ENCODE assay signal across 28 cellular contexts in the genomic region with DNA sequence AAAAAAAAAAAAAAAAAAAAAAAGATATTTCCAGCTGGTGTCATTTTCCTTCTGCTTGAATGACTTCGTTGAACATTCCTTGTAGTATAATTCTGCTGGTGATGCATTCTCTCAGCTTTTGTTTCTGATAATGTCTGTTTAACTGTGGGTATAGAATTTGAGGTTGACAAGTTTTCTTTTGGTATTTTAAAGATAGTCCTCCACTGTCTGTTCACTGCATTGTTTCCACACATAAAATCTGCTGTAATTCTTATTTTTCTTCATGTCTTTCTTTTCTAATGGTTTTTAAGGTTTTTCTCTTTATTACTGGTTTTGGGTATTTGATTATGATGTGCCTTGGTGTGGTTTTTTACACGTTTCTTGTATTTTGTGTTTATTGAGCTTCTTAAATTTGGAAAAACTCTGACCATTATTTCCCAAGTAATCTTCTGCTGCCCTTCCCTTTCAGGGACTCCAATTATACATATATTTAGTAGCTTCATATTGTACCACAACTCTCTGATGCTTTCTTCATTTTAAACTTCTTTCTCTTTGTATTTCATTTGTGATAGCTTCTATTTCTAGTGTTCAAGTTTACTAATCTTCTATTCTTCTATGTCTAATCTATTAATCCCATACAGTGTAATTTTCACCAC. TPM values are rescaled to one million over a fixed set of nuclear protein-coding genes. Genes with fewer than 3 reads are reported as not detected.
"Had no signal": no experiment of that assay in that cellular context is flagged by ENCODE, and none has a peak within 500 bp of the region (broad histone marks: within the 10 kb centered on the region; RNA-seq: fewer than 3 reads in every experiment).

No MANE protein-coding gene starts in this region.

- H3K4me3 ChIP-seq: ascending aorta, breast epithelium, cardiac muscle cell, colonic mucosa, heart left ventricle had no signal

- H3K27ac Mint-ChIP-seq: activated B cell treated with CpG ODN at 0.5 μM for 24 hours; activated CD8-positive, alpha-beta T cell treated with anti-CD3 and anti-CD28 coated beads for 36 hours; activated naive CD4-positive, alpha-beta T cell treated with anti-CD3 and anti-CD28 coated beads, Interleukin-2, amount 10 ng/mL, durations not matched to agents 7 days and 5 days; activated naive CD4-positive, alpha-beta T cell treated with anti-CD3 and anti-CD28 coated beads, Interleukin-2, amount 50 U/mL, for 72 hours; activated naive CD8-positive, alpha-beta T cell treated with anti-CD3 and anti-CD28 coated beads, Interleukin-2, amount 10 ng/mL, durations not matched to agents 7 days and 5 days; brain had no signal

- ATAC-seq: activated CD4-positive, CD25-positive, alpha-beta regulatory T cell treated with anti-CD3 and anti-CD28 coated beads, Interleukin-2, amount 50 U/mL, for 24 hours; activated CD8-positive, alpha-beta T cell treated with anti-CD3 and anti-CD28 coated beads for 36 hours; activated naive CD4-positive, alpha-beta T cell treated with anti-CD3 and anti-CD28 coated beads, Interleukin-2, amount 50 U/mL, for 72 hours; esophagus mucosa; heart left ventricle had no signal

- H3K27ac ChIP-seq: ascending aorta, breast epithelium, cardiac muscle cell, colonic mucosa, heart left ventricle, WERI-Rb-1 had no signal

- DNase-seq: activated B cell treated with CpG ODN at 0.5 μM for 24 hours; activated CD4-positive, alpha-beta T cell treated with anti-CD3 and anti-CD28 coated beads for 48 hours; activated CD4-positive, alpha-beta T cell treated with anti-CD3 and anti-CD28 coated beads, Interleukin-2, amount 50 U/mL, for 1 hour; activated CD4-positive, alpha-beta T cell treated with anti-CD3 and anti-CD28 coated beads, Interleukin-2, amount 50 U/mL, for 48 hours; activated CD8-positive, alpha-beta memory T cell treated with anti-CD3 and anti-CD28 coated beads for 24 hours; activated CD8-positive, alpha-beta T cell treated with anti-CD3 and anti-CD28 coated beads for 36 hours; activated gamma-delta T cell; activated naive CD4-positive, alpha-beta T cell; activated naive CD4-positive, alpha-beta T cell treated with anti-CD3 and anti-CD28 coated beads, Interleukin-2, amount 10 ng/mL, durations not matched to agents 7 days and 5 days; activated naive CD8-positive, alpha-beta T cell treated with anti-CD3 and anti-CD28 coated beads, Interleukin-2, amount 10 ng/mL, durations not matched to agents 7 days and 5 days; activated T-cell treated with anti-CD3 and anti-CD28 coated beads, Interleukin-2, amount 50 U/mL, for 48 hours; central memory CD4-positive, alpha-beta T cell; cerebellar nuclear complex; colonic mucosa; effector CD8-positive, alpha-beta T cell; foreskin fibroblast; glutamatergic neuron; heart left ventricle; T-helper 9 cell; WERI-Rb-1 had no signal

- FAIRE-seq: frontal cortex had no signal

- H3K27me3 ChIP-seq: ascending aorta, breast epithelium, cardiac muscle cell, colonic mucosa, heart left ventricle had no signal

- H3K4me3 Mint-ChIP-seq: activated B cell treated with CpG ODN at 0.5 μM for 24 hours; activated CD8-positive, alpha-beta T cell treated with anti-CD3 and anti-CD28 coated beads for 36 hours; activated naive CD4-positive, alpha-beta T cell treated with anti-CD3 and anti-CD28 coated beads, Interleukin-2, amount 10 ng/mL, durations not matched to agents 7 days and 5 days; activated naive CD8-positive, alpha-beta T cell treated with anti-CD3 and anti-CD28 coated beads, Interleukin-2, amount 10 ng/mL, durations not matched to agents 7 days and 5 days; brain had no signal

- H3K9me3 ChIP-seq: colonic mucosa had no signal

- H3K27me3 Mint-ChIP-seq: activated B cell treated with CpG ODN at 0.5 μM for 24 hours; activated CD8-positive, alpha-beta T cell treated with anti-CD3 and anti-CD28 coated beads for 36 hours; activated naive CD4-positive, alpha-beta T cell treated with anti-CD3 and anti-CD28 coated beads, Interleukin-2, amount 10 ng/mL, durations not matched to agents 7 days and 5 days; activated naive CD8-positive, alpha-beta T cell treated with anti-CD3 and anti-CD28 coated beads, Interleukin-2, amount 10 ng/mL, durations not matched to agents 7 days and 5 days had no signal

- H3K36me3 ChIP-seq: breast epithelium, cardiac muscle cell, colonic mucosa had no signal

RNA-seq across cellular contexts. Expression of gene EEF1AKMT1, which starts 6.3 kb away (rescaled TPM):
- total RNA-seq: ascending aorta had no signal
